Comparison of ENCODE assay signal across 8 cellular contexts in the genomic region with DNA sequence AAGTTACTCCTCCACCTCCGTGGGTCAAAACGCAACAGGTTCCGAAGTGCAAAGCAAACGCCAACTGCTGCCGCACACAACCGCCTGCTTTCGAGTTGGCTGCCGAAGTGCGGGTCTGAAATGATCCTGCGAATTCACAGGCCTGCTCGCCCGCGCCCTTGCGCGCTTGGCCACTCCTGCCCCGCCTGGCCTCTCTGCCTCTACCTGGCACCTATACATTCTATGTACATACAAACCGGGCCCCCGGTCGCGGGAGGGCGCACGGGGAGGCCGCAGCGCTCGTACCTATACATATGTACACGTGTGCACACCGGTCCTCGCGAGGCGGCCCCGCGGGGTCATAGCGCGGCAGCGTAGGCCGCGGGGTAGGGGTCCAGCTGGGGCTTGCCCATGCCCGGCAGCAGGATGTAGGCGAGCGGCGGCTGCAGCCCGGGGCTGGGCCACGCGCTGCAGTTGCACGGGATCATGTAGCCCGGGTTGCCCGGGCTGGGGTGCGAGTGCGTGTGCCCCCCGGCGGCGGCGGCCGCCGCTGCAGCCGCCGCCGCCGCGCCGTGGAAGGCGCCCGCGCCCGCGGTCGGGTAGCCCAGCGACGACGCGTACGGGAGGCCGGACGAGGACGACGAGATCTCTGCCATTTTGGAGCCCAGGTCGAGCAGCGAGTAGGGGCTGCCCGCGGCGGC. TPM values are rescaled to one million over a fixed set of nuclear protein-coding genes. Genes with fewer than 3 reads are reported as not detected.
DNase-seq lines count a peak whose midpoint lies in the region; ATAC-seq and TF ChIP-seq lines count a peak whose summit lies in the region.

No MANE protein-coding gene starts in this region.

- POLR2A ChIA-PET in CD4-positive, alpha-beta T cell (lab: Charles Lee): no interaction called here

- H3K27me3 Mint-ChIP-seq in CD4-positive, alpha-beta T cell: peaks cover 81% of the 10 kb centered on the region

- H3K27me3 ChIP-seq in CD4-positive, alpha-beta T cell (ENCODE audit: control insufficient read depth, insufficient read depth, low read length): peaks cover 88% of the 10 kb centered on the region
- peaks cover 82% of the 10 kb centered on the region for H3K27me3 ChIP-seq in WERI-Rb-1 (ENCODE audit: insufficient read depth, low read depth, severe bottlenecking)

- no peaks in the 10 kb centered on the region for H3K36me3 ChIP-seq in WERI-Rb-1

- DNase-seq in CD4-positive, alpha-beta T cell: no peak
- DNase-seq in WERI-Rb-1: peak; percentile 70
- DNase-seq in kidney tubule cell (ENCODE audit: low spot score): peak; percentile 25
- no peak for DNase-seq in SKM-1 treated with dmso at 0.1 percent for 144 hours (lab: John Stamatoyannopoulos, UW; ENCODE audit: unreplicated experiment)
- no peak for DNase-seq in hepatic stellate cell (ENCODE audit: low spot score)

- H3K9me3 ChIP-seq in CD4-positive, alpha-beta T cell (ENCODE audit: control insufficient read depth, low read length): peaks cover 23% of the 10 kb centered on the region
- no peaks in the 10 kb centered on the region for H3K9me3 ChIP-seq in WERI-Rb-1 (ENCODE audit: severe bottlenecking)

- H3K27ac Mint-ChIP-seq in CD4-positive, alpha-beta T cell: no peak overlapping the region

- intact Hi-C loops in CD4-positive, alpha-beta T cell (cut with DNase I, micrococcal nuclease): no loop called here

- peaks cover 2% of the 10 kb centered on the region for H3K9me3 Mint-ChIP-seq in CD4-positive, alpha-beta T cell

- TF ChIP-seq CTCF in CD4-positive, alpha-beta T cell (IDR thresholded peaks at IDR 0.05): no peak
- TF ChIP-seq CTCF in WERI-Rb-1 (IDR thresholded peaks at IDR 0.05; ENCODE audit: low read depth, low read length): peak; percentile 66

- H3K4me3 ChIP-seq in WERI-Rb-1 (ENCODE audit: low read depth, low read length): peak overlapping the region; percentile 56

- H3K4me1 Mint-ChIP-seq in CD4-positive, alpha-beta T cell (ENCODE audit: low read depth): peaks cover 46% of the 10 kb centered on the region

- H3K4me3 Mint-ChIP-seq in CD4-positive, alpha-beta T cell: peak overlapping the region; percentile 34

- H3K27ac ChIP-seq in CD4-positive, alpha-beta T cell (ENCODE audit: low read depth, low read length): no peak overlapping the region
- H3K27ac ChIP-seq in WERI-Rb-1: no peak overlapping the region

- H3K36me3 Mint-ChIP-seq in CD4-positive, alpha-beta T cell (ENCODE audit: low read depth): no peaks in the 10 kb centered on the region

- ATAC-seq in CD4-positive, alpha-beta T cell (ENCODE audit: poor library complexity): no peak
- peak; percentile 65 for ATAC-seq in GM18867 (IDR thresholded peaks at IDR 0.05; ENCODE audit: unreplicated experiment)
- ATAC-seq in HG03342 (IDR thresholded peaks at IDR 0.05; ENCODE audit: unreplicated experiment): peak; percentile 48
- ATAC-seq in HG02938 (IDR thresholded peaks at IDR 0.05; ENCODE audit: unreplicated experiment): no peak

- CTCF ChIA-PET in CD4-positive, alpha-beta T cell (lab: Charles Lee): no interaction called here

RNA-seq across cellular contexts. Expression of a gene that starts 1.3 kb away (rescaled TPM):
- total RNA-seq in CD4-positive, alpha-beta T cell: not detected

Comparison
In these comparisons a context has a peak if more than half of its experiments do, and no peak if none do; other contexts are left out.
1. ATAC-seq: peak in GM18867 (single experiment) and HG03342 (single experiment); none in CD4-positive, alpha-beta T cell (single experiment) and HG02938 (single experiment).
2. DNase-seq: peak in WERI-Rb-1 (single experiment) and kidney tubule cell (single experiment); none in CD4-positive, alpha-beta T cell (0 of 10), SKM-1 treated with dmso at 0.1 percent for 144 hours (single experiment) and hepatic stellate cell (single experiment).